In genomic region chr15:91717811-91718210, GRCh38 we compare ENCODE assay signal across 22 cellular contexts.
"Had no signal": no experiment of that assay in that cellular context is flagged by ENCODE, and none has a peak within 500 bp of the region (broad histone marks: within the 10 kb centered on the region; RNA-seq: fewer than 3 reads in every experiment).

No MANE protein-coding gene starts in this region.

- H3K4me3 ChIP-seq: K562 had no signal

- H3K36me3 Mint-ChIP-seq: IgD-negative memory B cell had no signal

- H3K27ac ChIP-seq: KMS-11 had no signal

- ATAC-seq: K562 had no signal

- H3K4me3 Mint-ChIP-seq: IgD-negative memory B cell had no signal

- DNase-seq: Kasumi-1, MM.1S, NCI-H1092 treated with DMSO at 0.1 percent for 48 hours, NCI-H1436, NCI-H187, NCI-H2029, NCI-H2081 treated with DMSO at 0.1 percent for 48 hours, NCI-H2171, NCI-H226, NCI-H446, NCI-H510A, NCI-H524 treated with DMSO at 0.1 percent for 48 hours, NCI-H69, NCI-H774, Right ventricle myocardium superior, RPMI8226, SIG-M5, SK-N-SH, SW 1271 had no signal

- H3K9me3 ChIP-seq: SK-N-SH had no signal

- H3K27ac Mint-ChIP-seq: IgD-negative memory B cell had no signal

- H3K4me1 Mint-ChIP-seq: IgD-negative memory B cell had no signal

- H3K9ac ChIP-seq: KMS-11, SK-N-SH had no signal
